1 cellular context compared by ENCODE assay signal in genomic region chr9:133351908-133352634, GRCh38.
TF ChIP-seq lines count a peak whose summit lies in the region.

No MANE protein-coding gene starts in this region.

TF ChIP-seq in HepG2, 621 proteins besides CTCF, POLR2A, EP300 and RAD21 (continued from another document and continues in another):
- TF ChIP-seq ZBTB49 (CRISPR knock-in tag; IDR thresholded peaks at IDR 0.05; ENCODE audit: borderline replicate concordance) (no peak), ARNTL (CRISPR knock-in tag; IDR thresholded peaks at IDR 0.05) (no peak), ZSCAN31 (CRISPR knock-in tag; IDR thresholded peaks at IDR 0.05; ENCODE audit: low read depth) (no peak), TIGD3 (CRISPR knock-in tag; IDR thresholded peaks at IDR 0.05; ENCODE audit: borderline replicate concordance) (no peak), ZNF501 (CRISPR knock-in tag; IDR thresholded peaks at IDR 0.05) (no peak), SMAD3 (CRISPR knock-in tag; IDR thresholded peaks at IDR 0.05) (peak; percentile 47; the same call in 1 of the 2 replicates), ZMYM3 (CRISPR knock-in tag; IDR thresholded peaks at IDR 0.05) (no peak), ZNF326 (CRISPR knock-in tag; IDR thresholded peaks at IDR 0.05; ENCODE audit: borderline replicate concordance) (no peak), ZNF101 (CRISPR knock-in tag; IDR thresholded peaks at IDR 0.05; ENCODE audit: borderline replicate concordance, low read depth) (no peak), TRIM22 (IDR thresholded peaks at IDR 0.05) (no peak), HOMEZ (CRISPR knock-in tag; IDR thresholded peaks at IDR 0.05; ENCODE audit: low read depth) (no peak), AHDC1 (CRISPR knock-in tag; IDR thresholded peaks at IDR 0.05; ENCODE audit: borderline replicate concordance) (no peak), RFX5 (IDR thresholded peaks at IDR 0.05; ENCODE audit: low read depth, low read length) (no peak), KMT2A (CRISPR knock-in tag; IDR thresholded peaks at IDR 0.05) (no peak), HOXA9 (CRISPR knock-in tag; IDR thresholded peaks at IDR 0.05; ENCODE audit: borderline replicate concordance) (no peak), IRX3 (CRISPR knock-in tag; IDR thresholded peaks at IDR 0.05; ENCODE audit: borderline replicate concordance, low read depth) (no peak), HNF1B (CRISPR knock-in tag; IDR thresholded peaks at IDR 0.05) (no peak), EHMT2 (IDR thresholded peaks at IDR 0.05; ENCODE audit: borderline replicate concordance, low read depth, low read length) (no peak; the same call in 1 of the 2 replicates), ZNF7 (CRISPR knock-in tag; IDR thresholded peaks at IDR 0.05) (no peak), ZNF10 (CRISPR knock-in tag; IDR thresholded peaks at IDR 0.05; ENCODE audit: borderline replicate concordance, low read depth) (no peak), ZNF747 (CRISPR knock-in tag; IDR thresholded peaks at IDR 0.05; ENCODE audit: borderline replicate concordance) (no peak), ATF6 (CRISPR knock-in tag; conservative IDR thresholded peaks at IDR 0.05) (no peak), AGO2 (optimal IDR thresholded peaks at IDR 0.05; ENCODE audit: low read depth, low read length) (peak; percentile 73), ZFP36L2 (CRISPR knock-in tag; IDR thresholded peaks at IDR 0.05) (no peak), ATF5 (CRISPR knock-in tag; IDR thresholded peaks at IDR 0.05; ENCODE audit: low read depth) (no peak), ZBTB1 (CRISPR knock-in tag; IDR thresholded peaks at IDR 0.05; ENCODE audit: borderline replicate concordance) (no peak), POLR2AphosphoS5 (IDR thresholded peaks at IDR 0.05; ENCODE audit: low read depth, low read length) (peak; percentile 25; the same call in 1 of the 2 replicates), ZNF773 (CRISPR knock-in tag; IDR thresholded peaks at IDR 0.05; ENCODE audit: borderline replicate concordance) (no peak), ZNF687 (CRISPR knock-in tag; IDR thresholded peaks at IDR 0.05) (peak; percentile 42; the same call in 1 of the 2 replicates), GTF2F1 (IDR thresholded peaks at IDR 0.05; ENCODE audit: low read length) (no peak), KLF13 (CRISPR knock-in tag; IDR thresholded peaks at IDR 0.05) (no peak), YEATS2 (CRISPR knock-in tag; IDR thresholded peaks at IDR 0.05; ENCODE audit: borderline replicate concordance) (no peak; the same call in 1 of the 2 replicates), NFRKB (IDR thresholded peaks at IDR 0.05) (no peak), GRHL1 (CRISPR knock-in tag; conservative IDR thresholded peaks at IDR 0.05) (no peak)
